ENCODE assay signal across 8 cellular contexts in genomic region chr6:4316867-4317400, GRCh38.
DNase-seq lines count a peak whose midpoint lies in the region; ATAC-seq and TF ChIP-seq lines count a peak whose summit lies in the region.

No MANE protein-coding gene starts in this region.

- no peak for TF ChIP-seq CTCF in HEK293 (tag by site-specific recombination; IDR thresholded peaks at IDR 0.05)

- H3K27me3 ChIP-seq in SJSA1 (replicated peaks): no peaks in the 10 kb centered on the region

- H3K4me3 ChIP-seq in HEK293 (ENCODE audit: low read depth, low read length): no peak overlapping the region
- no peak overlapping the region for H3K4me3 ChIP-seq in SJSA1

- H3K27ac ChIP-seq in HEK293 (ENCODE audit: extremely low read depth, low read depth, low read length) (no peak overlapping the region; the same call in 1 of the 2 replicates), SJSA1 (peak overlapping the region; percentile 54)

- H3K9me3 ChIP-seq in HEK293 (ENCODE audit: control insufficient read depth, insufficient read depth, low read depth, low read length) (no peaks in the 10 kb centered on the region), SJSA1 (replicated peaks) (no peaks in the 10 kb centered on the region; the same call in 1 of the 2 replicates)

- DNase-seq in SJSA1 (ENCODE audit: low read depth in 1 of 2, low spot score in 2 of 2) (peak in 1 of 2 experiments; percentile 47), glomerular visceral epithelial cell (ENCODE audit: extremely low spot score) (peak; percentile 45), sciatic nerve (ENCODE audit: low spot score) (no peak), T-helper 9 cell (no peak), ACHN (no peak)
- DNase-seq in activated effector memory CD4-positive, alpha-beta T cell treated with anti-CD3 and anti-CD28 coated beads, Interleukin-2, amount 50 U/mL, for 16 hours: no peak

- intact Hi-C loops in sciatic nerve (cut with DNase I): no loop called here

- peaks cover 23% of the 10 kb centered on the region for H3K4me1 ChIP-seq in HEK293 (ENCODE audit: control insufficient read depth, insufficient read depth, low read length)
- H3K4me1 ChIP-seq in SJSA1 (replicated peaks): peaks cover 41% of the 10 kb centered on the region

- no peaks in the 10 kb centered on the region for H3K36me3 ChIP-seq in HEK293 (ENCODE audit: control insufficient read depth in 2 of 2, insufficient read depth in 1 of 2, low read length in 2 of 2)
- no peaks in the 10 kb centered on the region for H3K36me3 ChIP-seq in SJSA1

- CTCF ChIA-PET in HEK293 (lab: Yijun Ruan, JAX): interaction anchor here (0.7 to 1.9 kb wide), 3 partner anchors 16 to 858 kb away, joined by 3 to 5 read pairs (median 3); no protein-coding TSS in a partner anchor

- POLR2A ChIA-PET in HEK293 (lab: Yijun Ruan, JAX): interaction anchor here (0.9 kb wide), 1 partner anchor 36 kb away, joined by 3 read pairs; no protein-coding TSS in a partner anchor

- in situ Hi-C loops in ACHN (cut with HindIII; ENCODE audit: low pct_ligation_motif_present, low pct_unique_long_range_greater_than_20kb, low sequenced_read_pairs): no loop called here

- ATAC-seq in sciatic nerve: peak; percentile 72
- ATAC-seq in HG03108 (IDR thresholded peaks at IDR 0.05; ENCODE audit: unreplicated experiment): no peak

TF ChIP-seq in HEK293, 187 proteins besides CTCF, POLR2A, EP300 and RAD21:
- TF ChIP-seq ZNF626 (tag by site-specific recombination; IDR thresholded peaks at IDR 0.05) (no peak), ZNF433 (tag by site-specific recombination; IDR thresholded peaks at IDR 0.05; ENCODE audit: low read depth) (no peak), TRIM28 (IDR thresholded peaks at IDR 0.05; ENCODE audit: borderline replicate concordance, low read length) (peak; percentile 81), GLIS1 (tag by site-specific recombination; IDR thresholded peaks at IDR 0.05) (no peak), ZNF837 (tag by site-specific recombination; IDR thresholded peaks at IDR 0.05) (no peak), OVOL3 (tag by site-specific recombination; IDR thresholded peaks at IDR 0.05) (no peak), ZNF341 (tag by site-specific recombination; IDR thresholded peaks at IDR 0.05; ENCODE audit: low read depth) (no peak)
- TF ChIP-seq, protein P1, sequence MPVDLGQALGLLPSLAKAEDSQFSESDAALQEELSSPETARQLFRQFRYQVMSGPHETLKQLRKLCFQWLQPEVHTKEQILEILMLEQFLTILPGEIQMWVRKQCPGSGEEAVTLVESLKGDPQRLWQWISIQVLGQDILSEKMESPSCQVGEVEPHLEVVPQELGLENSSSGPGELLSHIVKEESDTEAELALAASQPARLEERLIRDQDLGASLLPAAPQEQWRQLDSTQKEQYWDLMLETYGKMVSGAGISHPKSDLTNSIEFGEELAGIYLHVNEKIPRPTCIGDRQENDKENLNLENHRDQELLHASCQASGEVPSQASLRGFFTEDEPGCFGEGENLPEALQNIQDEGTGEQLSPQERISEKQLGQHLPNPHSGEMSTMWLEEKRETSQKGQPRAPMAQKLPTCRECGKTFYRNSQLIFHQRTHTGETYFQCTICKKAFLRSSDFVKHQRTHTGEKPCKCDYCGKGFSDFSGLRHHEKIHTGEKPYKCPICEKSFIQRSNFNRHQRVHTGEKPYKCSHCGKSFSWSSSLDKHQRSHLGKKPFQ (tag by site-specific recombination; IDR thresholded peaks at IDR 0.05): 0 out of 2 replicates have a peak, but pooled peaks have one; percentile 18
TF ChIP-seq in HEK293: peak in this region for 2.
